ENCODE assay signal across 8 cellular contexts in the genomic region with DNA sequence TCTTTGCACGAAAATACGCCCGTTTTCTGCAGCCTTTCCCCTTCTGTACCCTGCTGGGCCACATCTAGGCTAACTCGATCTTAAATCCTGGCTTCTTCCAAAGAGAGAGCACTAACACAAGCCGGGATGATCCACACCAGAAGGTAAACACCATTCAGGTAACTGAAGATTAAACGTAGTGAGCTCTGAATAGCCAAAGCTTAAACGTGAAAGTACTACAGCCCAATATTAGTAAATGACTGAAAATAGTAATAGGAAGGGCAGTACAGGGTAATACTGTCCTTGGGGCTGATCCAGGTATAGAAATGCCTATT. TPM values are rescaled to one million over a fixed set of nuclear protein-coding genes. Genes with fewer than 3 reads are reported as not detected.
A peak's percentile ranks its signal among the peaks of the same experiment; 100 is the strongest.
DNase-seq lines count a peak whose midpoint lies in the region; ATAC-seq and TF ChIP-seq lines count a peak whose summit lies in the region.

No MANE protein-coding gene starts in this region.

- H3K36me3 ChIP-seq in lower lobe of right lung (peaks cover 30% of the 10 kb centered on the region), urinary bladder (ENCODE audit: insufficient read depth) (peaks cover 2% of the 10 kb centered on the region)

- intact Hi-C loops in lower lobe of right lung (cut with DNase I) = no loop called here

- ATAC-seq in lower lobe of right lung = peak in 1 of 2 donors; percentile 3

- DNase-seq in activated naive CD4-positive, alpha-beta T cell treated with anti-CD3 and anti-CD28 coated beads, Interleukin-2, amount 10 ng/mL, durations not matched to agents 7 days and 5 days = no peak
- DNase-seq in activated naive CD4-positive, alpha-beta T cell treated with anti-CD3 and anti-CD28 coated beads, Interleukin-2, amount 50 U/mL, for 16 hours = no peak
- DNase-seq in lower lobe of right lung (no peak), AG08396 (ENCODE audit: low spot score) (no peak), MV-4-11 (lab: John Stamatoyannopoulos, UW) (no peak), NCI-H146 (lab: John Stamatoyannopoulos, UW) (no peak)

- peaks cover 40% of the 10 kb centered on the region for H3K4me1 Mint-ChIP-seq in activated naive CD4-positive, alpha-beta T cell treated with anti-CD3 and anti-CD28 coated beads, Interleukin-2, amount 10 ng/mL, durations not matched to agents 7 days and 5 days
- peaks cover 38% of the 10 kb centered on the region for H3K4me1 Mint-ChIP-seq in brain

- H3K27ac Mint-ChIP-seq in activated naive CD4-positive, alpha-beta T cell treated with anti-CD3 and anti-CD28 coated beads, Interleukin-2, amount 10 ng/mL, durations not matched to agents 7 days and 5 days = peak overlapping the region; percentile 99
- H3K27ac Mint-ChIP-seq in brain = peak overlapping the region; percentile 98 to 100 (median 99)

- H3K4me3 ChIP-seq in lower lobe of right lung (peak overlapping the region; percentile 81), urinary bladder (ENCODE audit: low read depth, low read length) (peak overlapping the region; percentile 45)

- peaks cover 43% of the 10 kb centered on the region for H3K36me3 Mint-ChIP-seq in activated naive CD4-positive, alpha-beta T cell treated with anti-CD3 and anti-CD28 coated beads, Interleukin-2, amount 10 ng/mL, durations not matched to agents 7 days and 5 days
- peaks cover 38% of the 10 kb centered on the region for H3K36me3 Mint-ChIP-seq in brain

- H3K4me1 ChIP-seq in lower lobe of right lung (peaks cover 29% of the 10 kb centered on the region), urinary bladder (ENCODE audit: insufficient read depth) (peaks cover 2% of the 10 kb centered on the region)

- H3K9me3 ChIP-seq in lower lobe of right lung = no peaks in the 10 kb centered on the region

- CTCF ChIA-PET in activated naive CD4-positive, alpha-beta T cell treated with anti-CD3 and anti-CD28 coated beads, Interleukin-2, amount 10 ng/mL, durations not matched to agents 7 days and 5 days (lab: Charles Lee) = interaction anchor here (0.9 to 3.4 kb wide), 7 partner anchors 9 to 113 kb away, joined by 3 to 27 read pairs (median 4); a partner anchor contains a TSS

- H3K4me3 Mint-ChIP-seq in activated naive CD4-positive, alpha-beta T cell treated with anti-CD3 and anti-CD28 coated beads, Interleukin-2, amount 10 ng/mL, durations not matched to agents 7 days and 5 days = peak overlapping the region; percentile 96
- H3K4me3 Mint-ChIP-seq in brain = peak overlapping the region; percentile 98 to 99 (median 99)

- WGBS in urinary bladder = 12% methylated on average over 7 of the region's 7 CpGs

- no peak for TF ChIP-seq CTCF in brain (conservative IDR thresholded peaks at IDR 0.05)
- TF ChIP-seq CTCF in lower lobe of right lung (IDR thresholded peaks at IDR 0.05) = no peak

- H3K27me3 ChIP-seq in lower lobe of right lung (ENCODE audit: low read depth) = no peaks in the 10 kb centered on the region

- peaks cover 7% of the 10 kb centered on the region for H3K27me3 Mint-ChIP-seq in activated naive CD4-positive, alpha-beta T cell treated with anti-CD3 and anti-CD28 coated beads, Interleukin-2, amount 10 ng/mL, durations not matched to agents 7 days and 5 days
- peaks cover 6% of the 10 kb centered on the region for H3K27me3 Mint-ChIP-seq in brain

- H3K9me3 Mint-ChIP-seq in activated naive CD4-positive, alpha-beta T cell treated with anti-CD3 and anti-CD28 coated beads, Interleukin-2, amount 10 ng/mL, durations not matched to agents 7 days and 5 days = no peaks in the 10 kb centered on the region
- no peaks in the 10 kb centered on the region for H3K9me3 Mint-ChIP-seq in brain

- H3K27ac ChIP-seq in lower lobe of right lung (peak overlapping the region; percentile 88), urinary bladder (ENCODE audit: low read depth) (peak overlapping the region; percentile 59)

RNA-seq across cellular contexts. Expression of a gene that starts 0.4 kb away (rescaled TPM):
- polyA plus RNA-seq in brain (ENCODE audit: insufficient read depth, low read depth, low replicate concordance) (88.8 TPM), urinary bladder (75.2 TPM)
- total RNA-seq in lower lobe of right lung (81.3 TPM), urinary bladder (14.0 TPM)

RNA-seq across cellular contexts. Expression of a gene that starts 7.7 kb away (rescaled TPM):
- polyA plus RNA-seq in brain (ENCODE audit: insufficient read depth, low read depth, low replicate concordance) (29.4 TPM), urinary bladder (27.2 TPM)
- total RNA-seq in lower lobe of right lung (50.9 TPM), urinary bladder (28.4 TPM)

RNA-seq across cellular contexts. Expression of a gene that starts 9.9 kb away (rescaled TPM):
- polyA plus RNA-seq in brain (ENCODE audit: insufficient read depth, low read depth, low replicate concordance) = 4.2 TPM
- total RNA-seq in lower lobe of right lung = 20.2 TPM
- total RNA-seq in urinary bladder = 28.2 TPM
- 7.0 TPM for polyA plus RNA-seq in urinary bladder

RNA-seq across cellular contexts. Expression of a gene that starts 10.0 kb away (rescaled TPM):
- polyA plus RNA-seq in brain (ENCODE audit: insufficient read depth, low read depth, low replicate concordance) (13.4 TPM), urinary bladder (20.9 TPM)
- total RNA-seq in lower lobe of right lung (23.0 TPM), urinary bladder (10.8 TPM)

RNA-seq across cellular contexts. Expression of a gene that starts 14.7 kb away (rescaled TPM):
- polyA plus RNA-seq in brain (ENCODE audit: insufficient read depth, low read depth, low replicate concordance) (177 TPM), urinary bladder (99.3 TPM)
- total RNA-seq in lower lobe of right lung (60.1 TPM), urinary bladder (23.1 TPM)
